Comparison of ENCODE assay signal across 23 cellular contexts in genomic region chr2:10772201-10772867, GRCh38. TPM values are rescaled to one million over a fixed set of nuclear protein-coding genes. Genes with fewer than 3 reads are reported as not detected.
A peak's percentile ranks its signal among the peaks of the same experiment; 100 is the strongest.
DNase-seq lines count a peak whose midpoint lies in the region; ATAC-seq, FAIRE-seq and TF ChIP-seq lines count a peak whose summit lies in the region.
"Had no signal": no experiment of that assay in that cellular context is flagged by ENCODE, and none has a peak within 500 bp of the region (broad histone marks: within the 10 kb centered on the region; RNA-seq: fewer than 3 reads in every experiment).

No MANE protein-coding gene starts in this region.

- H2AFZ ChIP-seq in trophoblast cell (ENCODE audit: insufficient read depth, low read length, poor library complexity) = peak overlapping the region; percentile 1
- H2AFZ ChIP-seq: GM23338 had no signal

- no CpG with 5 or more reads among the region's 12 CpGs for WGBS in trophoblast cell (ENCODE audit: extremely low coverage, insufficient coverage, insufficient read length)
- WGBS in small intestine, 3 donors = 91 to 94% (median 91%) methylated on average over 12 of the region's 12 CpGs

- peaks cover 7% of the 10 kb centered on the region for H3K79me2 ChIP-seq in trophoblast cell (ENCODE audit: control insufficient read depth, insufficient read depth, low read length, poor library complexity)

- no peak overlapping the region for H4K12ac ChIP-seq in trophoblast cell (ENCODE audit: low read depth, low read length)

- peak overlapping the region; percentile 86 for H2AK5ac ChIP-seq in trophoblast cell (ENCODE audit: low read length)

- no peak overlapping the region for H3K23ac ChIP-seq in trophoblast cell (ENCODE audit: low read length)

- H4K91ac ChIP-seq in trophoblast cell (ENCODE audit: low read depth, low read length) = peak overlapping the region; percentile 87

- H3K4me1 ChIP-seq in BE2C (peaks cover 4% of the 10 kb centered on the region; the same call in 1 of the 2 replicates), kidney (ENCODE audit: control insufficient read depth in 1 of 2, insufficient read depth in 1 of 2, low read depth in 1 of 2, low read length in 2 of 2) (no peaks in the 10 kb centered on the region), trophoblast cell (ENCODE audit: control insufficient read depth in 1 of 2, insufficient read depth in 2 of 2, low read length in 2 of 2) (peaks cover 23 to 29% of the 10 kb centered on the region in 2 experiments), small intestine (ENCODE audit: control insufficient read depth in 2 of 2, insufficient read depth in 1 of 2, low read depth in 1 of 2, low read length in 1 of 2) (no peaks in the 10 kb centered on the region)

- no peak overlapping the region for H3K4me2 ChIP-seq in trophoblast cell (ENCODE audit: low read length)
- H3K4me2 ChIP-seq: BLaER1, GM23338 had no signal

- H2BK12ac ChIP-seq in trophoblast cell (ENCODE audit: low read length) = peak overlapping the region; percentile 88

- no peak overlapping the region for H3K4me3 ChIP-seq in BE2C (ENCODE audit: low read depth, low read length)
- no peak overlapping the region for H3K4me3 ChIP-seq in kidney (ENCODE audit: low read length in 2 of 2)
- H3K4me3 ChIP-seq in trophoblast cell (ENCODE audit: low read depth, low read length) = no peak overlapping the region
- H3K4me3 ChIP-seq in small intestine (ENCODE audit: low read depth in 1 of 2, low read length in 2 of 2) = no peak overlapping the region
- H3K4me3 ChIP-seq: BLaER1, GM23338 had no signal

- H3K79me1 ChIP-seq in trophoblast cell (ENCODE audit: low read length) = peaks cover 21% of the 10 kb centered on the region

- TF ChIP-seq CTCF in BE2C (IDR thresholded peaks at IDR 0.05; ENCODE audit: low read depth, low read length) (no peak), kidney (IDR thresholded peaks at IDR 0.05; ENCODE audit: borderline replicate concordance, extremely low read depth, insufficient read depth) (no peak)

- peak overlapping the region; percentile 75 for H3K4ac ChIP-seq in trophoblast cell (ENCODE audit: low read depth, low read length)

- H2BK120ac ChIP-seq in trophoblast cell (ENCODE audit: insufficient read depth, low read length, poor library complexity) = peak overlapping the region; percentile 80

- no peak for FAIRE-seq in kidney (lab: Jason Lieb, UNC)
- no peak for FAIRE-seq in small intestine (lab: Jason Lieb, UNC)
- FAIRE-seq: A204.1, GM12891, H54 had no signal

- H2BK5ac ChIP-seq in trophoblast cell (ENCODE audit: low read depth, low read length, poor library complexity) = peak overlapping the region; percentile 43

- H3K27ac ChIP-seq in kidney (ENCODE audit: low read depth in 2 of 2, low read length in 2 of 2) = no peak overlapping the region
- H3K27ac ChIP-seq in trophoblast cell (ENCODE audit: low read depth, low read length) = peak overlapping the region; percentile 92
- H3K27ac ChIP-seq in small intestine (ENCODE audit: low read depth in 1 of 2, low read length in 1 of 2) = no peak overlapping the region
- H3K27ac ChIP-seq: BLaER1 had no signal

- intact Hi-C loops in kidney (cut with DNase I) = no loop called here

- H3K18ac ChIP-seq in trophoblast cell (ENCODE audit: low read length) = peak overlapping the region; percentile 88

- no peak overlapping the region for H4K8ac ChIP-seq in trophoblast cell (ENCODE audit: low read depth, low read length)

- DNase-seq in AG08396 (ENCODE audit: low spot score) = peak; percentile 7
- DNase-seq in BE2C = peak; percentile 5
- DNase-seq in kidney = peak; percentile 43
- DNase-seq in trophoblast cell = no peak
- DNase-seq in DMS114 treated with DMSO at 0.1 percent for 48 hours (lab: John Stamatoyannopoulos, UW; ENCODE audit: unreplicated experiment) = no peak
- DNase-seq in Kasumi-1 (lab: John Stamatoyannopoulos, UW) = no peak
- no peak for DNase-seq in small intestine
- DNase-seq: ACHN; AML-193; CD4-positive, alpha-beta memory T cell; DMS53; DND-41; EL; HCEC 1CT had no signal

- H3K14ac ChIP-seq in trophoblast cell (ENCODE audit: low read length) = peak overlapping the region; percentile 91

- H3K9me3 ChIP-seq in BE2C (no peaks in the 10 kb centered on the region), kidney (ENCODE audit: control insufficient read depth in 1 of 2, low read length in 2 of 2) (no peaks in the 10 kb centered on the region), trophoblast cell (ENCODE audit: insufficient read depth, low read depth, low read length) (no peaks in the 10 kb centered on the region), small intestine (ENCODE audit: control insufficient read depth, low read depth) (no peaks in the 10 kb centered on the region)
- H3K9me3 ChIP-seq: BLaER1 had no signal

- peaks cover 8% of the 10 kb centered on the region; the same call in 1 of the 2 replicates for H3K36me3 ChIP-seq in BE2C
- no peaks in the 10 kb centered on the region for H3K36me3 ChIP-seq in kidney (ENCODE audit: control insufficient read depth in 1 of 2, insufficient read depth in 2 of 2, low read length in 2 of 2)
- peaks cover 19 to 24% of the 10 kb centered on the region in 2 experiments for H3K36me3 ChIP-seq in trophoblast cell (ENCODE audit: control insufficient read depth in 1 of 2, insufficient read depth in 2 of 2, low read length in 2 of 2)
- H3K36me3 ChIP-seq in small intestine (ENCODE audit: control insufficient read depth in 2 of 2, insufficient read depth in 2 of 2, low read length in 2 of 2) = peaks cover 0 to 2% of the 10 kb centered on the region in 2 donors

- H3K9ac ChIP-seq in kidney (ENCODE audit: low read length in 2 of 2) (no peak overlapping the region), trophoblast cell (ENCODE audit: low read length) (no peak overlapping the region)
- H3K9ac ChIP-seq: BLaER1 had no signal

- ATAC-seq in GM21515 (IDR thresholded peaks at IDR 0.05; ENCODE audit: unreplicated experiment) = no peak
- ATAC-seq: GM23338 had no signal

- H3K27me3 ChIP-seq in BE2C = no peaks in the 10 kb centered on the region
- H3K27me3 ChIP-seq in trophoblast cell (ENCODE audit: insufficient read depth, low read length) = no peaks in the 10 kb centered on the region
- H3K27me3 ChIP-seq in small intestine (ENCODE audit: control insufficient read depth in 2 of 2, insufficient read depth in 2 of 2, low read length in 2 of 2) = no peaks in the 10 kb centered on the region
- H3K27me3 ChIP-seq: BLaER1 had no signal

RNA-seq across cellular contexts. Expression of gene PDIA6, which starts 40.3 kb away (rescaled TPM):
- 187 TPM for polyA plus RNA-seq in BE2C (2012; ENCODE audit: insufficient read depth, insufficient read length, low read depth)
- 225 TPM for total RNA-seq in kidney
- polyA plus RNA-seq in kidney (ENCODE audit: insufficient read depth, low read depth, low replicate concordance) (190 TPM), small intestine (100 to 1,000 TPM in 1 of 3 donors, 10 to 100 TPM in 2; 24.4 to 311 (median 45.9) TPM)
- 459 and 461 TPM in 2 replicates for polyA plus RNA-seq in trophoblast cell (2013)

RNA-seq across cellular contexts. Expression of gene ATP6V1C2, which starts 50.9 kb away (rescaled TPM):
- polyA plus RNA-seq in BE2C (2012; ENCODE audit: insufficient read depth, insufficient read length, low read depth) = 1.1 TPM
- total RNA-seq in kidney = 4.2 TPM
- polyA plus RNA-seq in kidney (ENCODE audit: insufficient read depth, low read depth, low replicate concordance) = 38.0 TPM
- 75.0 and 76.0 TPM in 2 replicates for polyA plus RNA-seq in trophoblast cell (2013)
- polyA plus RNA-seq in small intestine = 1 to 10 TPM in 1 of 3 donors, under 1 TPM in 2; 0.22 to 1.3 (median 0.54) TPM
- total RNA-seq: CD4-positive, alpha-beta memory T cell; G401; HT-29 had no signal
- polyA plus RNA-seq: CD14-positive monocyte had no signal

Comparison
In these comparisons a context has a peak if more than half of its experiments do, and no peak if none do; other contexts are left out.
1. DNase-seq: peak in AG08396 (single experiment), BE2C (single experiment) and kidney (single experiment); none in trophoblast cell (0 of 2), DMS114 treated with DMSO at 0.1 percent for 48 hours (single experiment), Kasumi-1 (0 of 2) and small intestine (single experiment).
2. RNA of gene ATP6V1C2, which starts 50.9 kb away (polyA plus RNA-seq): 38.0 TPM in kidney (single experiment); 0.22 to 1.3 TPM in small intestine; every median in the first group is over 10 times any median in the second.